Comparison of ENCODE assay signal across 9 cellular contexts in genomic region chr3:15287565-15288330, GRCh38. TPM values are rescaled to one million over a fixed set of nuclear protein-coding genes. Genes with fewer than 3 reads are reported as not detected.
DNase-seq lines count a peak whose midpoint lies in the region; ATAC-seq, FAIRE-seq and TF ChIP-seq lines count a peak whose summit lies in the region.
"Had no signal": no experiment of that assay in that cellular context is flagged by ENCODE, and none has a peak within 500 bp of the region (broad histone marks: within the 10 kb centered on the region; RNA-seq: fewer than 3 reads in every experiment).

No MANE protein-coding gene starts in this region.

- BruUV-seq in IMR-90 (replicated peaks; lab: Mats Ljungman, UMichigan) = no TSS peak

- dilution Hi-C loops in IMR-90 (cut with HindIII; ENCODE audit: low sequenced_read_pairs, unreplicated experiment) = no loop called here

- H3K27ac Mint-ChIP-seq in activated naive CD8-positive, alpha-beta T cell treated with anti-CD3 and anti-CD28 coated beads for 36 hours = no peak overlapping the region

- H3K4me1 ChIP-seq in IMR-90 (ENCODE audit: control insufficient read depth, insufficient read depth, low read length) = peaks cover 6% of the 10 kb centered on the region
- peaks cover 0 to 28% of the 10 kb centered on the region in 2 donors for H3K4me1 ChIP-seq in lung (ENCODE audit: control insufficient read depth in 2 of 2, insufficient read depth in 2 of 2, low read length in 2 of 2)
- peaks cover 29 to 60% of the 10 kb centered on the region in 2 donors for H3K4me1 ChIP-seq in thyroid gland

- H3K79me1 ChIP-seq in IMR-90 (ENCODE audit: low read depth in 1 of 2, low read length in 2 of 2) = peaks cover 0 to 3% of the 10 kb centered on the region in 2 experiments; a peak in 1 of 4 replicates

- H3K9me3 Mint-ChIP-seq in activated naive CD8-positive, alpha-beta T cell treated with anti-CD3 and anti-CD28 coated beads for 36 hours = no peaks in the 10 kb centered on the region

- H4K5ac ChIP-seq in IMR-90 (ENCODE audit: low read depth, low read length) = no peak overlapping the region

- no peak overlapping the region for H3K4me3 Mint-ChIP-seq in activated naive CD8-positive, alpha-beta T cell treated with anti-CD3 and anti-CD28 coated beads for 36 hours

- H3K9me3 ChIP-seq in IMR-90 (ENCODE audit: control insufficient read depth, insufficient read depth, low read length) (no peaks in the 10 kb centered on the region), lung (ENCODE audit: control insufficient read depth in 2 of 2, insufficient read depth in 1 of 2, low read length in 1 of 2) (no peaks in the 10 kb centered on the region), thyroid gland (no peaks in the 10 kb centered on the region)

- H4K8ac ChIP-seq in IMR-90 (ENCODE audit: low read depth in 2 of 2, low read length in 2 of 2) = no peak overlapping the region

- ATAC-seq in IMR-90 (ENCODE audit: low read depth) = peak; percentile 94
- ATAC-seq in lung (ENCODE audit: insufficient read depth, low FRiP score) = peak; percentile 10

- 35% methylated on average over 7 of the region's 13 CpGs; no CpG with 5 or more reads in 1 of the 2 experiments for WGBS in IMR-90 (ENCODE audit: extremely low coverage in 2 of 2, insufficient read length in 1 of 2), 2 experiments
- WGBS in lung, 2 donors = 45 to 46% methylated on average over 13 of the region's 13 CpGs
- 66 to 77% methylated on average over 13 of the region's 13 CpGs for WGBS in thyroid gland, 2 donors

- peak overlapping the region; percentile 53 for H2AFZ ChIP-seq in IMR-90 (replicated peaks; ENCODE audit: low read length, poor library complexity)

- H3K27me3 ChIP-seq in IMR-90 (ENCODE audit: control insufficient read depth, insufficient read depth, low read length) (no peaks in the 10 kb centered on the region), lung (ENCODE audit: control insufficient read depth, insufficient read depth) (no peaks in the 10 kb centered on the region), thyroid gland (no peaks in the 10 kb centered on the region)
- H3K27me3 ChIP-seq: cardiac muscle cell had no signal

- H3K27ac ChIP-seq in IMR-90 (ENCODE audit: insufficient read depth, low read length) (peak overlapping the region; percentile 23; the same call in 1 of the 2 replicates), lung (ENCODE audit: low read depth in 1 of 2, low read length in 1 of 2) (peak overlapping the region in 1 of 2 donors; percentile 52), thyroid gland (peak overlapping the region; percentile 13 to 54 (median 34))
- H3K27ac ChIP-seq: cardiac muscle cell had no signal

- H4K91ac ChIP-seq in IMR-90 (ENCODE audit: insufficient read depth, low read depth, low read length) = no peak overlapping the region

- intact Hi-C loops in IMR-90 (cut with micrococcal nuclease) = no loop called here
- intact Hi-C loops in thyroid gland (cut with DNase I) = no loop called here

- H4K20me1 ChIP-seq in IMR-90 (ENCODE audit: insufficient read depth, low read length) = no peaks in the 10 kb centered on the region

- in situ Hi-C loops in IMR-90 (cut with MboI; ENCODE audit: low sequenced_read_pairs) = no loop called here

- H3K14ac ChIP-seq in IMR-90 (replicated peaks; ENCODE audit: low read depth, low read length) = no peak overlapping the region

- TF ChIP-seq POLR2A in IMR-90 (IDR thresholded peaks at IDR 0.05; ENCODE audit: low read depth, low read length) (no peak), thyroid gland (IDR thresholded peaks at IDR 0.05) (no peak), GM12892 (IDR thresholded peaks at IDR 0.05; ENCODE audit: low read depth, low read length) (no peak)

- H3K4me2 ChIP-seq in IMR-90 (ENCODE audit: low read depth, low read length) = peak overlapping the region; percentile 21; the same call in 1 of the 2 replicates

- H3K4me1 Mint-ChIP-seq in activated naive CD8-positive, alpha-beta T cell treated with anti-CD3 and anti-CD28 coated beads for 36 hours = peaks cover 35% of the 10 kb centered on the region

- H3K36me3 ChIP-seq in IMR-90 (ENCODE audit: control insufficient read depth, insufficient read depth, low read length) (no peaks in the 10 kb centered on the region), lung (ENCODE audit: control insufficient read depth in 2 of 2, insufficient read depth in 2 of 2, low read length in 2 of 2) (peaks cover 0 to 5% of the 10 kb centered on the region in 2 donors), thyroid gland (no peaks in the 10 kb centered on the region)
- H3K36me3 ChIP-seq: cardiac muscle cell had no signal

- H3K4me3 ChIP-seq in IMR-90 (ENCODE audit: insufficient read depth, low read depth, low read length) (no peak overlapping the region), choroid plexus epithelial cell (ENCODE audit: low read depth, low read length) (no peak overlapping the region), lung (no peak overlapping the region), thyroid gland (replicated peaks in 1 of 3) (no peak overlapping the region)
- H3K4me3 ChIP-seq: cardiac muscle cell had no signal

- DNase-seq in IMR-90 (peak; percentile 94), choroid plexus epithelial cell (ENCODE audit: low read depth) (peak; percentile 98), lung (ENCODE audit: low spot score) (no peak), thyroid gland (no peak), GM12892 (ENCODE audit: insufficient read length) (no peak), NCI-H146 treated with DMSO at 0.1 percent for 48 hours (lab: John Stamatoyannopoulos, UW; ENCODE audit: unreplicated experiment) (no peak), NCI-H2107 (lab: John Stamatoyannopoulos, UW) (no peak)
- no peak for DNase-seq in activated naive CD8-positive, alpha-beta T cell treated with anti-CD3 and anti-CD28 coated beads for 36 hours

- TF ChIP-seq RAD21 in IMR-90 (IDR thresholded peaks at IDR 0.05; ENCODE audit: low read length) = no peak

- H2BK20ac ChIP-seq in IMR-90 (ENCODE audit: low read depth, low read length) = no peak overlapping the region

- H2AK9ac ChIP-seq in IMR-90 (replicated peaks; ENCODE audit: low read depth, low read length, poor library complexity) = no peak overlapping the region

- H2AK5ac ChIP-seq in IMR-90 (ENCODE audit: low read depth, low read length) = no peak overlapping the region

- H2BK15ac ChIP-seq in IMR-90 (ENCODE audit: low read depth, low read length) = no peak overlapping the region

- TF ChIP-seq CTCF in IMR-90 (conservative IDR thresholded peaks at IDR 0.05; ENCODE audit: low read depth, low read length) (no peak), choroid plexus epithelial cell (conservative IDR thresholded peaks at IDR 0.05; ENCODE audit: low read depth, low read length) (no peak), lung (IDR thresholded peaks at IDR 0.05; ENCODE audit: control extremely low read depth, extremely low read depth) (no peak), thyroid gland (IDR thresholded peaks at IDR 0.05) (no peak)

- CTCF ChIA-PET in IMR-90 (lab: Yijun Ruan, JAX) = interaction anchor here (0.8 to 1.4 kb wide), 2 partner anchors 19 to 45 kb away, joined by 3 read pairs; partner anchors contain the start of gene SH3BP5

- H2BK5ac ChIP-seq in IMR-90 (ENCODE audit: low read depth, low read length, poor library complexity, severe bottlenecking) = no peak overlapping the region

- no peak overlapping the region for H3K18ac ChIP-seq in IMR-90 (ENCODE audit: low read depth, low read length)

- no peak overlapping the region for H3K4ac ChIP-seq in IMR-90 (ENCODE audit: low read depth, low read length)

- no peak overlapping the region for H3K9ac ChIP-seq in IMR-90 (ENCODE audit: low read depth, low read length)

- H3K27me3 Mint-ChIP-seq in activated naive CD8-positive, alpha-beta T cell treated with anti-CD3 and anti-CD28 coated beads for 36 hours = no peaks in the 10 kb centered on the region

- H3K36me3 Mint-ChIP-seq in activated naive CD8-positive, alpha-beta T cell treated with anti-CD3 and anti-CD28 coated beads for 36 hours = no peaks in the 10 kb centered on the region

- H3K23ac ChIP-seq in IMR-90 (ENCODE audit: low read depth, low read length) = no peak overlapping the region

- POLR2A ChIA-PET in IMR-90 (lab: Charles Lee; ENCODE audit: unreplicated experiment) = no interaction called here

- H2BK120ac ChIP-seq in IMR-90 (ENCODE audit: low read depth, low read length) = no peak overlapping the region

- H3K9me1 ChIP-seq in IMR-90 (ENCODE audit: insufficient read depth, low read length) = no peaks in the 10 kb centered on the region

- no peak for FAIRE-seq in GM12892 (lab: Jason Lieb, UNC)

- H3K56ac ChIP-seq in IMR-90 (ENCODE audit: extremely low read depth, insufficient read depth, low read length) = no peak overlapping the region

TF ChIP-seq in IMR-90, 13 proteins besides CTCF, POLR2A, EP300 and RAD21:
- no peak for TF ChIP-seq BHLHE40 (IDR thresholded peaks at IDR 0.05; ENCODE audit: low read depth, low read length)
- TF ChIP-seq FOS (IDR thresholded peaks at IDR 0.05; ENCODE audit: low read depth, low read length) = peak; percentile 16; the same call in 1 of the 2 replicates
- TF ChIP-seq CEBPB (IDR thresholded peaks at IDR 0.05; ENCODE audit: low read depth, low read length) = peak; percentile 100

RNA-seq across cellular contexts. Expression of gene SH3BP5, which starts 44.6 kb away (rescaled TPM):
- total RNA-seq in IMR-90 (2012; rRNA removed) (14.0 and 14.2 TPM in 2 replicates), lung (10 to 100 TPM; 76.2 to 76.6 TPM), thyroid gland (10 to 100 TPM; 60.2 to 90.4 (median 82.0) TPM)
- polyA plus RNA-seq in IMR-90 (2012; rRNA removed) (22.3 and 23.5 TPM in 2 replicates), lung (10 to 100 TPM; 50.3 to 58.4 TPM)
- polyA plus RNA-seq in IMR-90 (2012; cell fraction: cytosol; rRNA removed) = 20.8 and 23.4 TPM in 2 replicates
- polyA plus RNA-seq in IMR-90 (2012; cell fraction: nucleus; rRNA removed; ENCODE audit: low replicate concordance) = 18.9 and 31.2 TPM in 2 replicates
- 25.2 TPM for polyA plus RNA-seq in GM12892 (2012; ENCODE audit: missing spikeins)
- total RNA-seq in activated naive CD8-positive, alpha-beta T cell treated with anti-CD3 and anti-CD28 coated beads for 36 hours = 1 to 10 TPM; 2.4 TPM

Comparison
In these comparisons a context has a peak if more than half of its experiments do, and no peak if none do; other contexts are left out.
1. DNase-seq: peak in IMR-90 (single experiment) and choroid plexus epithelial cell (single experiment); none in lung (single experiment), thyroid gland (0 of 2), GM12892 (single experiment), NCI-H146 treated with DMSO at 0.1 percent for 48 hours (single experiment), NCI-H2107 (single experiment) and activated naive CD8-positive, alpha-beta T cell treated with anti-CD3 and anti-CD28 coated beads for 36 hours (single experiment).